2 cellular contexts compared by ENCODE assay signal in the genomic region with DNA sequence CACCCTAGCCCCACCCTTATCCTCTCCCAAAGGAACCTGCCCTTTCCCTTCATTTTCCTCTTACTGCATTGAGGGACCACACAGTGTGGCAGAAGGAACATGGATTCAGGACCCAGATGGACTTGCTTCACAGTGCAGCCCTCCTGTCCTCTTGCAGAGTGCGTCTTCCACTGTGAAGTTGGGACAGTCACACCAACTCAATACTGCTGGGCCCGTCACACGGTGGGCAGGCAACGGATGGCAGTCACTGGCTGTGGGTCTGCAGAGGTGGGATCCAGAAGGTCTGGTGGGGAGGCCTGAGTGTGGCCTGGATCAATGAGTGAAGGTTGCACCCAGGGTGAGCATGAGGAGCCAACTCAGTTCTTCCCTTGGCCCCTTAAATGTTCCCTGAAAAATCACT.
TF ChIP-seq lines count a peak whose summit lies in the region.

No MANE protein-coding gene starts in this region.

TF ChIP-seq in HCT116, 20 proteins besides CTCF, POLR2A, EP300 and RAD21:
- TF ChIP-seq SIN3A (IDR thresholded peaks at IDR 0.05; ENCODE audit: low read depth) (no peak), ELF1 (IDR thresholded peaks at IDR 0.05; ENCODE audit: borderline replicate concordance, low read depth) (no peak), SRF (IDR thresholded peaks at IDR 0.05; ENCODE audit: low read depth) (no peak), POLR2AphosphoS5 (IDR thresholded peaks at IDR 0.05; ENCODE audit: low read depth, low read length) (no peak), CBX3 (IDR thresholded peaks at IDR 0.05; ENCODE audit: low read depth) (no peak)
- TF ChIP-seq, protein P1, sequence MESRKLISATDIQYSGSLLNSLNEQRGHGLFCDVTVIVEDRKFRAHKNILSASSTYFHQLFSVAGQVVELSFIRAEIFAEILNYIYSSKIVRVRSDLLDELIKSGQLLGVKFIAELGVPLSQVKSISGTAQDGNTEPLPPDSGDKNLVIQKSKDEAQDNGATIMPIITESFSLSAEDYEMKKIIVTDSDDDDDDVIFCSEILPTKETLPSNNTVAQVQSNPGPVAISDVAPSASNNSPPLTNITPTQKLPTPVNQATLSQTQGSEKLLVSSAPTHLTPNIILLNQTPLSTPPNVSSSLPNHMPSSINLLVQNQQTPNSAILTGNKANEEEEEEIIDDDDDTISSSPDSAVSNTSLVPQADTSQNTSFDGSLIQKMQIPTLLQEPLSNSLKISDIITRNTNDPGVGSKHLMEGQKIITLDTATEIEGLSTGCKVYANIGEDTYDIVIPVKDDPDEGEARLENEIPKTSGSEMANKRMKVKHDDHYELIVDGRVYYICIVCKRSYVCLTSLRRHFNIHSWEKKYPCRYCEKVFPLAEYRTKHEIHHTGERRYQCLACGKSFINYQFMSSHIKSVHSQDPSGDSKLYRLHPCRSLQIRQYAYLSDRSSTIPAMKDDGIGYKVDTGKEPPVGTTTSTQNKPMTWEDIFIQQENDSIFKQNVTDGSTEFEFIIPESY (IDR thresholded peaks at IDR 0.05; ENCODE audit: extremely low read depth, insufficient replicate concordance, low read length) = no peak
- TF ChIP-seq, protein P2, sequence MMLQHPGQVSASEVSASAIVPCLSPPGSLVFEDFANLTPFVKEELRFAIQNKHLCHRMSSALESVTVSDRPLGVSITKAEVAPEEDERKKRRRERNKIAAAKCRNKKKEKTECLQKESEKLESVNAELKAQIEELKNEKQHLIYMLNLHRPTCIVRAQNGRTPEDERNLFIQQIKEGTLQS (IDR thresholded peaks at IDR 0.05) = no peak

TF ChIP-seq in H1, 55 proteins besides CTCF, POLR2A, EP300 and RAD21:
- TF ChIP-seq SIRT6 (IDR thresholded peaks at IDR 0.05; ENCODE audit: low read length) = no peak
- TF ChIP-seq TBP (IDR thresholded peaks at IDR 0.05; ENCODE audit: low read depth, low read length) = no peak
- TF ChIP-seq CTBP2 (IDR thresholded peaks at IDR 0.05; ENCODE audit: borderline replicate concordance, insufficient read depth, insufficient read length, low read length) = no peak
- no peak for TF ChIP-seq CHD1 (IDR thresholded peaks at IDR 0.05; ENCODE audit: low read depth, low read length)
- no peak for TF ChIP-seq HDAC6 (IDR thresholded peaks at IDR 0.05; ENCODE audit: low read depth, low read length)
- TF ChIP-seq, protein P3, sequence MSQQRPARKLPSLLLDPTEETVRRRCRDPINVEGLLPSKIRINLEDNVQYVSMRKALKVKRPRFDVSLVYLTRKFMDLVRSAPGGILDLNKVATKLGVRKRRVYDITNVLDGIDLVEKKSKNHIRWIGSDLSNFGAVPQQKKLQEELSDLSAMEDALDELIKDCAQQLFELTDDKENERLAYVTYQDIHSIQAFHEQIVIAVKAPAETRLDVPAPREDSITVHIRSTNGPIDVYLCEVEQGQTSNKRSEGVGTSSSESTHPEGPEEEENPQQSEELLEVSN (IDR thresholded peaks at IDR 0.05) = no peak
- TF ChIP-seq POLR2AphosphoS5 (IDR thresholded peaks at IDR 0.05; ENCODE audit: low read depth, low read length) = no peak
- TF ChIP-seq CREB1 (IDR thresholded peaks at IDR 0.05) = no peak
- no peak for TF ChIP-seq PHF8 (conservative IDR thresholded peaks at IDR 0.05; ENCODE audit: low read depth, low read length)
- TF ChIP-seq MAFK (IDR thresholded peaks at IDR 0.05; ENCODE audit: low read depth, low read length) = no peak
- no peak for TF ChIP-seq KDM5A (IDR thresholded peaks at IDR 0.05; ENCODE audit: low read length)
- TF ChIP-seq, protein P2 (IDR thresholded peaks at IDR 0.05; ENCODE audit: insufficient read depth, low read depth, low read length) = no peak
- no peak for TF ChIP-seq ZNF274 (IDR thresholded peaks at IDR 0.05; ENCODE audit: borderline replicate concordance, extremely low read depth, low read length)
